In genomic region chr7:78090616-78091015, GRCh38 we compare ENCODE assay signal across 16 cellular contexts.
DNase-seq lines count a peak whose midpoint lies in the region; ATAC-seq and TF ChIP-seq lines count a peak whose summit lies in the region.
"Had no signal": no experiment of that assay in that cellular context is flagged by ENCODE, and none has a peak within 500 bp of the region (broad histone marks: within the 10 kb centered on the region; RNA-seq: fewer than 3 reads in every experiment).

No MANE protein-coding gene starts in this region.

- DNase-seq in AG20443 (ENCODE audit: low spot score) (peak; percentile 21), adipocyte (ENCODE audit: low read depth) (peak; percentile 10), hepatocyte (ENCODE audit: low spot score) (no peak), NCI-H128 (lab: John Stamatoyannopoulos, UW; ENCODE audit: unreplicated experiment) (no peak), DMS153 treated with DMSO at 0.1 percent for 48 hours (lab: John Stamatoyannopoulos, UW; ENCODE audit: unreplicated experiment) (no peak)
- no peak for DNase-seq in stimulated activated naive CD4-positive, alpha-beta T cell (lab: John Stamatoyannopoulos, UW)
- DNase-seq: CD8-positive, alpha-beta T cell; heart left ventricle; left colon; naive thymus-derived CD8-positive, alpha-beta T cell; NCI-H2029 treated with DMSO at 0.1 percent for 48 hours had no signal

- H3K4me1 ChIP-seq in adipocyte (ENCODE audit: control insufficient read depth, insufficient read depth, low read length), result no peaks in the 10 kb centered on the region
- H3K4me1 ChIP-seq in hepatocyte (ENCODE audit: insufficient read depth), result no peaks in the 10 kb centered on the region
- H3K4me1 ChIP-seq: ascending aorta, heart left ventricle had no signal

- no peak overlapping the region for H3K9ac ChIP-seq in adipocyte (ENCODE audit: low read length)

- H3K9me3 ChIP-seq in adipocyte (ENCODE audit: control insufficient read depth, low read length) (no peaks in the 10 kb centered on the region), hepatocyte (ENCODE audit: low read depth) (no peaks in the 10 kb centered on the region)
- H3K9me3 ChIP-seq: ascending aorta, heart left ventricle had no signal

- no peaks in the 10 kb centered on the region for H4K20me1 ChIP-seq in hepatocyte (ENCODE audit: insufficient read depth, poor library complexity, severe bottlenecking)

- TF ChIP-seq EP300 in Ishikawa (IDR thresholded peaks at IDR 0.05; ENCODE audit: borderline replicate concordance), result no peak

- H3K27ac ChIP-seq in hepatocyte, result no peak overlapping the region
- H3K27ac ChIP-seq: ascending aorta, heart left ventricle had no signal

- H3K4me2 ChIP-seq in hepatocyte, result no peak overlapping the region

- no peak overlapping the region for H2AFZ ChIP-seq in hepatocyte

- H3K27me3 ChIP-seq in adipocyte (replicated peaks; ENCODE audit: control insufficient read depth, insufficient read depth, low read length) (no peaks in the 10 kb centered on the region), hepatocyte (no peaks in the 10 kb centered on the region)
- H3K27me3 ChIP-seq: ascending aorta, heart left ventricle had no signal

- no peak for ATAC-seq in GM21367 (IDR thresholded peaks at IDR 0.05; ENCODE audit: unreplicated experiment)
- ATAC-seq: activated T-helper 17 cell treated with anti-CD3 and anti-CD28 coated beads, Interleukin-2, amount 50 U/mL, for 72 hours; CD8-positive, alpha-beta T cell; heart left ventricle; left colon; naive thymus-derived CD8-positive, alpha-beta T cell; sciatic nerve had no signal

- H3K4me3 ChIP-seq in adipocyte (ENCODE audit: low read length), result no peak overlapping the region
- H3K4me3 ChIP-seq in hepatocyte, result no peak overlapping the region
- H3K4me3 ChIP-seq: ascending aorta, heart left ventricle had no signal

- peak; percentile 32 for TF ChIP-seq CTCF in hepatocyte (IDR thresholded peaks at IDR 0.05; ENCODE audit: poor library complexity)

- H3K9me2 ChIP-seq in hepatocyte (replicated peaks; ENCODE audit: insufficient read depth), result no peaks in the 10 kb centered on the region

- TF ChIP-seq RAD21 in Ishikawa (IDR thresholded peaks at IDR 0.05; ENCODE audit: low read depth), result peak; percentile 20; the same call in 1 of the 2 replicates

- H3K36me3 ChIP-seq in adipocyte (ENCODE audit: control insufficient read depth, insufficient read depth, low read length, severe bottlenecking) (no peaks in the 10 kb centered on the region), hepatocyte (replicated peaks; ENCODE audit: insufficient read depth, low read depth) (no peaks in the 10 kb centered on the region)
- H3K36me3 ChIP-seq: ascending aorta, heart left ventricle had no signal

- no peaks in the 10 kb centered on the region for H3K79me2 ChIP-seq in hepatocyte

TF ChIP-seq in Ishikawa, 13 proteins besides CTCF, POLR2A, EP300 and RAD21:
- TF ChIP-seq YY1 (IDR thresholded peaks at IDR 0.05; ENCODE audit: low read depth) (no peak), TEAD4 (IDR thresholded peaks at IDR 0.05) (no peak)

Comparison
In these comparisons a context has a peak if more than half of its experiments do, and no peak if none do; other contexts are left out.
1. DNase-seq: peak in AG20443 (single experiment) and adipocyte (single experiment); none in hepatocyte (single experiment), stimulated activated naive CD4-positive, alpha-beta T cell (0 of 6), NCI-H128 (single experiment) and DMS153 treated with DMSO at 0.1 percent for 48 hours (single experiment).